In genomic region chr2:205934443-205934842, GRCh38 we compare ENCODE assay signal across 1 cellular context.
TF ChIP-seq lines count a peak whose summit lies in the region.

No MANE protein-coding gene starts in this region.

TF ChIP-seq in GM23338, 12 proteins besides CTCF, POLR2A, EP300 and RAD21 (continued from another document):
- TF ChIP-seq ZNF462 (CRISPR knock-in tag; IDR thresholded peaks at IDR 0.05) (no peak), CREB1 (CRISPR knock-in tag; IDR thresholded peaks at IDR 0.05; ENCODE audit: low read depth) (no peak), ETS1 (IDR thresholded peaks at IDR 0.05) (no peak), EZH2 (IDR thresholded peaks at IDR 0.05; ENCODE audit: low read depth, unreplicated experiment) (no peak), POLR2AphosphoS5 (IDR thresholded peaks at IDR 0.05; ENCODE audit: low read depth) (no peak), NANOG (IDR thresholded peaks at IDR 0.05; ENCODE audit: borderline replicate concordance) (no peak), STAT1 (IDR thresholded peaks at IDR 0.05; ENCODE audit: unreplicated experiment) (no peak), EZH2phosphoT487 (IDR thresholded peaks at IDR 0.05; ENCODE audit: unreplicated experiment) (no peak), ZNF114 (CRISPR knock-in tag; IDR thresholded peaks at IDR 0.05) (no peak)
- TF ChIP-seq, protein P1, sequence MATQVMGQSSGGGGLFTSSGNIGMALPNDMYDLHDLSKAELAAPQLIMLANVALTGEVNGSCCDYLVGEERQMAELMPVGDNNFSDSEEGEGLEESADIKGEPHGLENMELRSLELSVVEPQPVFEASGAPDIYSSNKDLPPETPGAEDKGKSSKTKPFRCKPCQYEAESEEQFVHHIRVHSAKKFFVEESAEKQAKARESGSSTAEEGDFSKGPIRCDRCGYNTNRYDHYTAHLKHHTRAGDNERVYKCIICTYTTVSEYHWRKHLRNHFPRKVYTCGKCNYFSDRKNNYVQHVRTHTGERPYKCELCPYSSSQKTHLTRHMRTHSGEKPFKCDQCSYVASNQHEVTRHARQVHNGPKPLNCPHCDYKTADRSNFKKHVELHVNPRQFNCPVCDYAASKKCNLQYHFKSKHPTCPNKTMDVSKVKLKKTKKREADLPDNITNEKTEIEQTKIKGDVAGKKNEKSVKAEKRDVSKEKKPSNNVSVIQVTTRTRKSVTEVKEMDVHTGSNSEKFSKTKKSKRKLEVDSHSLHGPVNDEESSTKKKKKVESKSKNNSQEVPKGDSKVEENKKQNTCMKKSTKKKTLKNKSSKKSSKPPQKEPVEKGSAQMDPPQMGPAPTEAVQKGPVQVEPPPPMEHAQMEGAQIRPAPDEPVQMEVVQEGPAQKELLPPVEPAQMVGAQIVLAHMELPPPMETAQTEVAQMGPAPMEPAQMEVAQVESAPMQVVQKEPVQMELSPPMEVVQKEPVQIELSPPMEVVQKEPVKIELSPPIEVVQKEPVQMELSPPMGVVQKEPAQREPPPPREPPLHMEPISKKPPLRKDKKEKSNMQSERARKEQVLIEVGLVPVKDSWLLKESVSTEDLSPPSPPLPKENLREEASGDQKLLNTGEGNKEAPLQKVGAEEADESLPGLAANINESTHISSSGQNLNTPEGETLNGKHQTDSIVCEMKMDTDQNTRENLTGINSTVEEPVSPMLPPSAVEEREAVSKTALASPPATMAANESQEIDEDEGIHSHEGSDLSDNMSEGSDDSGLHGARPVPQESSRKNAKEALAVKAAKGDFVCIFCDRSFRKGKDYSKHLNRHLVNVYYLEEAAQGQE (IDR thresholded peaks at IDR 0.05; ENCODE audit: unreplicated experiment): no peak
